9 cellular contexts compared by ENCODE assay signal in the genomic region with DNA sequence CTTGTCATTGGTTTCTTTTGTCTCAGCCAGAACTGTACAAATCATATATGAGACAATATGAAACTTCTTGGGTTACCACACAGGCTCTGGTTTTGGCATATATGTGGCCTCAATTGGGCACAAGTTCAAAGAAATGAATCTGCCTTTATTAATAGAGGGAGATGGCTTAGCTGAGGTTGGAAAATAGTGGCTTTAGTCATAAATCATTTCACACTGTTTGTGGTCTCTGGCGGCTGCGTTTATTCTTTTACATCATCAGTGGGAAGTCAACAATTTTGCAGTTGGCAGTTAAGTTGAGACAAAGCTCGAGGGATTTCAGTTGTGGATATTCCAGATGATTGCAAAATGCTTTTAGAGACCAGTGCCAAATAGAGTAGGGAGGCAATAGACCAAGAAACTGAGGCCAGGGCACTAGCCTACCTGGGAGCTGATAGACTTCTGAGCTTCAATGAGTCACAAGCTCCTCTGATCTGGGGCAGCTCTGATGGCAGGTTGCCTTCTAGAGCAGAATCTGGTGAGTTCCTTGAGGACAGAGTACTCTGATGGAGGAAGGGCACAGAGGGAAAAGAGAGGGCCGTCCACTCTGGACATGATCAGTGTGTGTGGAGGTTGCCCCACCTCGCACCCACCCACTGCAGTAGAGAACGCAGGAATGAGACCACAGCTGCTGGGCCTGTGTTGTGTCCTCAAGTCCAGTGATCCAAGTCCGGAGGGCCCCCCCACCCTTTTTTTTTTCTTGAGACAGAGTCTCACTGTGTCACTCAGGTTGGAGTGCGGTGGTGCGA.
DNase-seq lines count a peak whose midpoint lies in the region; ATAC-seq and TF ChIP-seq lines count a peak whose summit lies in the region.
"Had no signal": no experiment of that assay in that cellular context is flagged by ENCODE, and none has a peak within 500 bp of the region (broad histone marks: within the 10 kb centered on the region; RNA-seq: fewer than 3 reads in every experiment).

No MANE protein-coding gene starts in this region.

- ATAC-seq in gastroesophageal sphincter = peak; percentile 87

- no peaks in the 10 kb centered on the region for H3K36me3 ChIP-seq in gastroesophageal sphincter
- no peaks in the 10 kb centered on the region for H3K36me3 ChIP-seq in suprapubic skin

- H3K4me1 ChIP-seq in gastroesophageal sphincter = peaks cover 0 to 22% (median 12%) of the 10 kb centered on the region in 3 donors
- peaks cover 17% of the 10 kb centered on the region for H3K4me1 ChIP-seq in suprapubic skin

- DNase-seq in activated T-cell treated with anti-CD3 and anti-CD28 coated beads, Interleukin-2, amount 50 U/mL, for 24 hours = no peak
- no peak for DNase-seq in activated T-cell treated with anti-CD3 and anti-CD28 coated beads, Interleukin-2, amount 50 U/mL, for 1 hour
- peak; percentile 63 for DNase-seq in activated CD4-positive, alpha-beta memory T cell treated with anti-CD3 and anti-CD28 coated beads, Interleukin-2, amount 10 ng/mL, durations not matched to agents 7 days and 5 days
- peak in 1 of 2 donors; percentile 71 for DNase-seq in suprapubic skin (ENCODE audit: low spot score in 2 of 2)
- no peak for DNase-seq in DMS114 treated with DMSO at 0.1 percent for 48 hours (lab: John Stamatoyannopoulos, UW; ENCODE audit: unreplicated experiment)
- no peak for DNase-seq in GM13977 (ENCODE audit: low spot score)
- no peak for DNase-seq in NCI-H2107 (lab: John Stamatoyannopoulos, UW)
- DNase-seq: cerebellar nuclear complex had no signal

- H3K27me3 ChIP-seq in gastroesophageal sphincter (no peaks in the 10 kb centered on the region), suprapubic skin (no peaks in the 10 kb centered on the region)

- POLR2A ChIA-PET in activated CD4-positive, alpha-beta memory T cell treated with anti-CD3 and anti-CD28 coated beads, Interleukin-2, amount 10 ng/mL, durations not matched to agents 7 days and 5 days (lab: Charles Lee) = interaction anchor here (1.1 to 4.4 kb wide), 14 partner anchors 10 to 460 kb away, joined by 4 to 27 read pairs (median 7); a partner anchor contains a TSS

- TF ChIP-seq POLR2A in gastroesophageal sphincter (IDR thresholded peaks at IDR 0.05) = no peak
- no peak for TF ChIP-seq POLR2A in suprapubic skin (IDR thresholded peaks at IDR 0.05)

- H3K27ac Mint-ChIP-seq in activated T-cell treated with anti-CD3 and anti-CD28 coated beads, Interleukin-2, amount 50 U/mL, for 24 hours = peak overlapping the region; percentile 78
- H3K27ac Mint-ChIP-seq in activated CD4-positive, alpha-beta memory T cell treated with anti-CD3 and anti-CD28 coated beads, Interleukin-2, amount 10 ng/mL, durations not matched to agents 7 days and 5 days = peak overlapping the region; percentile 78

- peaks cover 40% of the 10 kb centered on the region for H3K4me1 Mint-ChIP-seq in activated T-cell treated with anti-CD3 and anti-CD28 coated beads, Interleukin-2, amount 50 U/mL, for 24 hours (ENCODE audit: low read depth)
- H3K4me1 Mint-ChIP-seq in activated CD4-positive, alpha-beta memory T cell treated with anti-CD3 and anti-CD28 coated beads, Interleukin-2, amount 10 ng/mL, durations not matched to agents 7 days and 5 days = peaks cover 49% of the 10 kb centered on the region

- H3K4me3 Mint-ChIP-seq in activated T-cell treated with anti-CD3 and anti-CD28 coated beads, Interleukin-2, amount 50 U/mL, for 24 hours = no peak overlapping the region
- H3K4me3 Mint-ChIP-seq in activated CD4-positive, alpha-beta memory T cell treated with anti-CD3 and anti-CD28 coated beads, Interleukin-2, amount 10 ng/mL, durations not matched to agents 7 days and 5 days = no peak overlapping the region

- H3K36me3 Mint-ChIP-seq in activated T-cell treated with anti-CD3 and anti-CD28 coated beads, Interleukin-2, amount 50 U/mL, for 24 hours (ENCODE audit: low read depth) = peaks cover 3% of the 10 kb centered on the region
- peaks cover 21% of the 10 kb centered on the region for H3K36me3 Mint-ChIP-seq in activated CD4-positive, alpha-beta memory T cell treated with anti-CD3 and anti-CD28 coated beads, Interleukin-2, amount 10 ng/mL, durations not matched to agents 7 days and 5 days (ENCODE audit: low read depth)

- TF ChIP-seq EP300 in gastroesophageal sphincter (IDR thresholded peaks at IDR 0.05) (no peak), suprapubic skin (IDR thresholded peaks at IDR 0.05) (no peak)

- in situ Hi-C loops in GM13977 (cut with MboI; ENCODE audit: low pct_unique_long_range_greater_than_20kb, low sequenced_read_pairs, unreplicated experiment) = no loop called here

- H3K27ac ChIP-seq in gastroesophageal sphincter = peak overlapping the region in 3 of 4 donors; percentile 41 to 68 (median 44)
- peak overlapping the region; percentile 51 for H3K27ac ChIP-seq in suprapubic skin

- H3K9me3 Mint-ChIP-seq in activated T-cell treated with anti-CD3 and anti-CD28 coated beads, Interleukin-2, amount 50 U/mL, for 24 hours = peaks cover 9% of the 10 kb centered on the region
- H3K9me3 Mint-ChIP-seq in activated CD4-positive, alpha-beta memory T cell treated with anti-CD3 and anti-CD28 coated beads, Interleukin-2, amount 10 ng/mL, durations not matched to agents 7 days and 5 days = peaks cover 8% of the 10 kb centered on the region

- TF ChIP-seq CTCF in gastroesophageal sphincter (IDR thresholded peaks at IDR 0.05) = no peak
- no peak for TF ChIP-seq CTCF in suprapubic skin (IDR thresholded peaks at IDR 0.05)
- TF ChIP-seq CTCF in GM13977 (IDR thresholded peaks at IDR 0.05; ENCODE audit: extremely low read depth, insufficient read depth, missing control alignments) = no peak

- 44 to 45% methylated on average over 5 to 6 of the region's 9 CpGs for WGBS in gastroesophageal sphincter (ENCODE audit: low coverage in 1 of 2), 2 donors
- 58% methylated on average over 9 of the region's 9 CpGs for WGBS in suprapubic skin

- peaks cover 3% of the 10 kb centered on the region for H3K27me3 Mint-ChIP-seq in activated T-cell treated with anti-CD3 and anti-CD28 coated beads, Interleukin-2, amount 50 U/mL, for 24 hours
- peaks cover 67% of the 10 kb centered on the region for H3K27me3 Mint-ChIP-seq in activated CD4-positive, alpha-beta memory T cell treated with anti-CD3 and anti-CD28 coated beads, Interleukin-2, amount 10 ng/mL, durations not matched to agents 7 days and 5 days

- H3K4me3 ChIP-seq in gastroesophageal sphincter = no peak overlapping the region
- no peak overlapping the region for H3K4me3 ChIP-seq in suprapubic skin

- CTCF ChIA-PET in activated CD4-positive, alpha-beta memory T cell treated with anti-CD3 and anti-CD28 coated beads, Interleukin-2, amount 10 ng/mL, durations not matched to agents 7 days and 5 days (lab: Charles Lee) = interaction anchor here (0.9 to 3.3 kb wide), 15 partner anchors 10 to 173 kb away, joined by 3 to 12 read pairs (median 4); a partner anchor contains a TSS

- H3K9me3 ChIP-seq in gastroesophageal sphincter (no peaks in the 10 kb centered on the region), suprapubic skin (no peaks in the 10 kb centered on the region)
